Comparison of ENCODE assay signal across 10 cellular contexts in the genomic region with DNA sequence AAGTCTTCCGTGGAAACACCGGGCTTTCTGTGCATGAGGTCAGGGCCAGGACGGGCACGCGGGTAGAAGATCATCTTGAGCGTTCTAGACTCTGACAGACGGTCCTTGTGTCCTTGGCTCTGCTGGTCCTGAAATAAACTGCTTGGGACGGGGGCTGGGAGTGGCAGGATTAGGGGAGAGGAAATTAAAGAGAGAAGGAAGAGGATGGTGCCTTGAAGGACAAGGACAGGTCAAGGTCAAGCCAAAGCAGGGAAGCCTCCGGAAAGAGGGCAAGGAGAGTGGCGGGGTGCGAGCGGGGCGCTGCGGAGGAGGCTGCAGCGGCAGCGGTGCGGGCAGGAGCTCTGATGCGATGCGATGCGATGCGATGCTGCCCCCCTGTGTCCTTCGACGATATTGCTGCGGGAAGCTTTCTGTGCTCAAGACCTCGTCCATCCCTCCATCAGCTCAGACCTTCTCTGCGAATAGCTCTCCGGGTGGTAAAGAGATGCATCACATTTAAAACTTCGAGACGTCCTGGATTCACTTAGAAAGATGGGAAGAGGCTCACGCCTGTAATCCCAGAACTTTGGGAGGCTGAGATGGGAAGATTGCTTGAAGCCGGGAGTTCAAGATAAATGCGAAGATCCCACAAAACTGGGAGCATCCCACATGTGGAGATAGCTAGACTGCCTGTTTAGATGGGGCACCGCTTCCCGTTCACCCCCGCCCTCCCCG.
DNase-seq lines count a peak whose midpoint lies in the region; ATAC-seq and TF ChIP-seq lines count a peak whose summit lies in the region.
"Had no signal": no experiment of that assay in that cellular context is flagged by ENCODE, and none has a peak within 500 bp of the region (broad histone marks: within the 10 kb centered on the region; RNA-seq: fewer than 3 reads in every experiment).

No MANE protein-coding gene starts in this region.

- peak; percentile 90 for TF ChIP-seq CTCF in LNCaP clone FGC (IDR thresholded peaks at IDR 0.05; ENCODE audit: control insufficient read depth, extremely low read depth, insufficient read depth)
- peak; percentile 54 to 90 (median 78) for TF ChIP-seq CTCF in dorsolateral prefrontal cortex (IDR thresholded peaks at IDR 0.05 in 54 of 56, conservative IDR thresholded peaks at IDR 0.05 in 2 of 56; ENCODE audit: low read depth in 1 of 56, partially characterized antibody in 56 of 56)
- TF ChIP-seq CTCF in mesothelial cell of epicardium (IDR thresholded peaks at IDR 0.05; ENCODE audit: unreplicated experiment), result peak; percentile 78
- peak in 2 of 3 experiments; percentile 52 to 74 for TF ChIP-seq CTCF in testis (IDR thresholded peaks at IDR 0.05)

- H3K4me1 Mint-ChIP-seq in mesothelial cell of epicardium, result no peaks in the 10 kb centered on the region
- H3K4me1 Mint-ChIP-seq: IgD-negative memory B cell; naive thymus-derived CD8-positive, alpha-beta T cell had no signal

- H3K27ac Mint-ChIP-seq in mesothelial cell of epicardium, result no peak overlapping the region
- H3K27ac Mint-ChIP-seq: IgD-negative memory B cell; naive thymus-derived CD8-positive, alpha-beta T cell had no signal

- intact Hi-C loops in dorsolateral prefrontal cortex (cut with DNase I) (loop anchor here (2.0 to 10.0 kb wide), 5 partner anchors 101 to 1749 kb away; a partner anchor contains a TSS), testis (cut with DNase I; ENCODE audit: low total_unique reads) (no loop called here)

- ATAC-seq in GM19397 (IDR thresholded peaks at IDR 0.05; ENCODE audit: unreplicated experiment), result peak; percentile 79
- ATAC-seq in SK-N-SH treated with all-trans-retinoic acid at 6 μM for 48 hours, result peak; percentile 40; the same call in 1 of the 3 replicates
- ATAC-seq in GM18520 (IDR thresholded peaks at IDR 0.05; ENCODE audit: unreplicated experiment), result no peak

- H3K4me3 Mint-ChIP-seq in mesothelial cell of epicardium, result no peak overlapping the region
- H3K4me3 Mint-ChIP-seq: naive thymus-derived CD8-positive, alpha-beta T cell had no signal

- peaks cover 0 to 5% (median 0%) of the 10 kb centered on the region in 45 donors for H3K27me3 ChIP-seq in dorsolateral prefrontal cortex
- H3K27me3 ChIP-seq in testis, result no peaks in the 10 kb centered on the region

- H3K27me3 Mint-ChIP-seq in mesothelial cell of epicardium (ENCODE audit: low read depth), result peaks cover 36% of the 10 kb centered on the region
- H3K27me3 Mint-ChIP-seq: IgD-negative memory B cell had no signal

- no peaks in the 10 kb centered on the region for H3K9me3 Mint-ChIP-seq in mesothelial cell of epicardium
- H3K9me3 Mint-ChIP-seq: IgD-negative memory B cell; naive thymus-derived CD8-positive, alpha-beta T cell had no signal

- H3K4me1 ChIP-seq in testis, result no peaks in the 10 kb centered on the region

- 2 to 3% methylated on average over 32 to 36 of the region's 36 CpGs for WGBS in testis, 2 donors

- H3K36me3 Mint-ChIP-seq in mesothelial cell of epicardium, result no peaks in the 10 kb centered on the region
- H3K36me3 Mint-ChIP-seq: IgD-negative memory B cell; naive thymus-derived CD8-positive, alpha-beta T cell had no signal

- peak overlapping the region in 16 of 59 donors; percentile 9 to 70 (median 42) for H3K27ac ChIP-seq in dorsolateral prefrontal cortex
- H3K27ac ChIP-seq in testis, result no peak overlapping the region

- TF ChIP-seq POLR2A in testis (IDR thresholded peaks at IDR 0.05), result no peak

- no peaks in the 10 kb centered on the region for H3K9me3 ChIP-seq in testis

- DNase-seq in COLO668 (lab: John Stamatoyannopoulos, UW; ENCODE audit: unreplicated experiment) (peak; percentile 72), LNCaP clone FGC (ENCODE audit: low read depth) (no peak), dorsolateral prefrontal cortex (peak; percentile 67 to 91 (median 88)), mesothelial cell of epicardium (ENCODE audit: low spot score in 2 of 2, unreplicated experiment in 2 of 2) (peak; percentile 52 to 83), testis (peak; percentile 83)

- H3K4me3 ChIP-seq in LNCaP clone FGC (ENCODE audit: low read depth, low read length) (no peak overlapping the region), dorsolateral prefrontal cortex (peak overlapping the region in 56 of 59 donors; percentile 5 to 58 (median 38)), testis (no peak overlapping the region)

- H3K36me3 ChIP-seq in testis (ENCODE audit: low read depth, missing control alignments), result no peaks in the 10 kb centered on the region

TF ChIP-seq in SK-N-SH treated with all-trans-retinoic acid at 6 μM for 48 hours, 23 proteins besides CTCF, POLR2A, EP300 and RAD21:
- TF ChIP-seq ZC3H10 (CRISPR knock-in tag; IDR thresholded peaks at IDR 0.05), result no peak
- no peak for TF ChIP-seq ISL1 (CRISPR knock-in tag; IDR thresholded peaks at IDR 0.05)
- no peak for TF ChIP-seq SNAI2 (CRISPR knock-in tag; IDR thresholded peaks at IDR 0.05)
- no peak for TF ChIP-seq ESRRG (CRISPR knock-in tag; IDR thresholded peaks at IDR 0.05)
- TF ChIP-seq, protein P1, sequence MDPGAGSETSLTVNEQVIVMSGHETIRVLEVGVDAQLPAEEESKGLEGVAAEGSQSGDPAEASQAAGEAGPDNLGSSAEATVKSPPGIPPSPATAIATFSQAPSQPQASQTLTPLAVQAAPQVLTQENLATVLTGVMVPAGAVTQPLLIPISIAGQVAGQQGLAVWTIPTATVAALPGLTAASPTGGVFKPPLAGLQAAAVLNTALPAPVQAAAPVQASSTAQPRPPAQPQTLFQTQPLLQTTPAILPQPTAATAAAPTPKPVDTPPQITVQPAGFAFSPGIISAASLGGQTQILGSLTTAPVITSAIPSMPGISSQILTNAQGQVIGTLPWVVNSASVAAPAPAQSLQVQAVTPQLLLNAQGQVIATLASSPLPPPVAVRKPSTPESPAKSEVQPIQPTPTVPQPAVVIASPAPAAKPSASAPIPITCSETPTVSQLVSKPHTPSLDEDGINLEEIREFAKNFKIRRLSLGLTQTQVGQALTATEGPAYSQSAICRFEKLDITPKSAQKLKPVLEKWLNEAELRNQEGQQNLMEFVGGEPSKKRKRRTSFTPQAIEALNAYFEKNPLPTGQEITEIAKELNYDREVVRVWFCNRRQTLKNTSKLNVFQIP (CRISPR knock-in tag; IDR thresholded peaks at IDR 0.05; ENCODE audit: borderline replicate concordance, low read depth), result no peak
- no peak for TF ChIP-seq PPARA (CRISPR knock-in tag; IDR thresholded peaks at IDR 0.05; ENCODE audit: borderline replicate concordance)
- no peak for TF ChIP-seq RARB (CRISPR knock-in tag; IDR thresholded peaks at IDR 0.05)

Comparison
In these comparisons a context has a peak if more than half of its experiments do, and no peak if none do; other contexts are left out.
1. H3K4me3 ChIP-seq: peak in dorsolateral prefrontal cortex (56 of 59); none in LNCaP clone FGC (single experiment) and testis (0 of 2).
2. Peak in every context shown above with its lines, with median percentiles within 50 percentile points of each other: CTCF ChIP-seq.